14 cellular contexts compared by ENCODE assay signal in genomic region chr2:17962874-17963273, GRCh38.
DNase-seq lines count a peak whose midpoint lies in the region; ATAC-seq and TF ChIP-seq lines count a peak whose summit lies in the region.
"Had no signal": no experiment of that assay in that cellular context is flagged by ENCODE, and none has a peak within 500 bp of the region (broad histone marks: within the 10 kb centered on the region; RNA-seq: fewer than 3 reads in every experiment).

No MANE protein-coding gene starts in this region.

- no peaks in the 10 kb centered on the region for H3K79me1 ChIP-seq in trophoblast cell (ENCODE audit: low read length)

- H3K4ac ChIP-seq in trophoblast cell (ENCODE audit: low read depth, low read length), result no peak overlapping the region

- H3K14ac ChIP-seq in trophoblast cell (ENCODE audit: low read length), result no peak overlapping the region

- no peak for TF ChIP-seq POLR2A in suprapubic skin (IDR thresholded peaks at IDR 0.05)

- no peak overlapping the region for H2AFZ ChIP-seq in trophoblast cell (ENCODE audit: insufficient read depth, low read length, poor library complexity)

- intact Hi-C loops in psoas muscle (cut with DNase I), result no loop called here

- no peaks in the 10 kb centered on the region for H3K79me2 ChIP-seq in trophoblast cell (ENCODE audit: control insufficient read depth, insufficient read depth, low read length, poor library complexity)

- peak overlapping the region; percentile 20 for H3K4me2 ChIP-seq in trophoblast cell (ENCODE audit: low read length)

- H3K4me1 ChIP-seq in HEK293 (ENCODE audit: control insufficient read depth, insufficient read depth, low read length) (no peaks in the 10 kb centered on the region), trophoblast cell (ENCODE audit: control insufficient read depth in 1 of 2, insufficient read depth in 2 of 2, low read length in 2 of 2) (no peaks in the 10 kb centered on the region), psoas muscle (no peaks in the 10 kb centered on the region), suprapubic skin (no peaks in the 10 kb centered on the region)
- H3K4me1 ChIP-seq: Peyer's patch, upper lobe of right lung had no signal

- TF ChIP-seq EP300 in suprapubic skin (IDR thresholded peaks at IDR 0.05), result no peak

- no CpG with 5 or more reads among the region's 2 CpGs for WGBS in trophoblast cell (ENCODE audit: extremely low coverage, insufficient coverage, insufficient read length)
- WGBS in psoas muscle, 3 donors, result 15 to 19% (median 18%) methylated on average over 2 of the region's 2 CpGs
- WGBS in suprapubic skin, result 5% methylated on average over 2 of the region's 2 CpGs

- CTCF ChIA-PET in HEK293 (lab: Yijun Ruan, JAX), result interaction anchor here (0.7 kb wide), 1 partner anchor 73 kb away, joined by 4 read pairs; no protein-coding TSS in a partner anchor

- no peak overlapping the region for H4K8ac ChIP-seq in trophoblast cell (ENCODE audit: low read depth, low read length)

- H3K18ac ChIP-seq in trophoblast cell (ENCODE audit: low read length), result no peak overlapping the region

- no peak overlapping the region for H3K23ac ChIP-seq in trophoblast cell (ENCODE audit: low read length)

- peak; percentile 59 for DNase-seq in SW480 (ENCODE audit: low spot score)
- DNase-seq in hepatic stellate cell (ENCODE audit: low spot score), result peak; percentile 27
- no peak for DNase-seq in trophoblast cell
- DNase-seq in psoas muscle, result no peak
- no peak for DNase-seq in cerebellar cortex (ENCODE audit: low spot score)
- no peak for DNase-seq in mesenteric fat pad (ENCODE audit: low spot score)
- DNase-seq in suprapubic skin (ENCODE audit: low spot score in 2 of 2), result no peak
- DNase-seq: CD8-positive, alpha-beta memory T cell; NCI-H1417 treated with DMSO at 0.1 percent for 48 hours; NCI-H510A treated with DMSO at 0.1 percent for 48 hours; Peyer's patch; upper lobe of right lung had no signal

- H3K9ac ChIP-seq in trophoblast cell (ENCODE audit: low read length), result no peak overlapping the region

- H2BK5ac ChIP-seq in trophoblast cell (ENCODE audit: low read depth, low read length, poor library complexity), result no peak overlapping the region

- no peak for ATAC-seq in psoas muscle
- ATAC-seq: stimulated activated effector memory CD8-positive, alpha-beta T cell treated with anti-CD3 and anti-CD28 coated beads, Interleukin-12 subunit alpha, Interleukin-12 subunit beta, amount 100 ng/mL, for 72 hours; upper lobe of right lung had no signal

- H2AK5ac ChIP-seq in trophoblast cell (ENCODE audit: low read length), result no peak overlapping the region

- H2BK12ac ChIP-seq in trophoblast cell (ENCODE audit: low read length), result no peak overlapping the region

- no peak overlapping the region for H2BK120ac ChIP-seq in trophoblast cell (ENCODE audit: insufficient read depth, low read length, poor library complexity)

- H3K4me3 ChIP-seq in HEK293 (ENCODE audit: low read depth, low read length), result no peak overlapping the region
- peak overlapping the region; percentile 48 for H3K4me3 ChIP-seq in trophoblast cell (ENCODE audit: low read depth, low read length)
- no peak overlapping the region for H3K4me3 ChIP-seq in psoas muscle
- no peak overlapping the region for H3K4me3 ChIP-seq in suprapubic skin
- H3K4me3 ChIP-seq: Peyer's patch, upper lobe of right lung had no signal

- no peak overlapping the region for H4K12ac ChIP-seq in trophoblast cell (ENCODE audit: low read depth, low read length)

- no peak overlapping the region for H3K27ac ChIP-seq in HEK293 (ENCODE audit: extremely low read depth, low read depth, low read length)
- no peak overlapping the region for H3K27ac ChIP-seq in trophoblast cell (ENCODE audit: low read depth, low read length)
- no peak overlapping the region for H3K27ac ChIP-seq in psoas muscle
- no peak overlapping the region for H3K27ac ChIP-seq in suprapubic skin
- H3K27ac ChIP-seq: Peyer's patch, upper lobe of right lung had no signal

- TF ChIP-seq CTCF in HEK293 (tag by site-specific recombination; IDR thresholded peaks at IDR 0.05) (no peak), psoas muscle (IDR thresholded peaks at IDR 0.05) (no peak), suprapubic skin (IDR thresholded peaks at IDR 0.05) (no peak)

- H4K91ac ChIP-seq in trophoblast cell (ENCODE audit: low read depth, low read length), result no peak overlapping the region

- POLR2A ChIA-PET in HEK293 (lab: Yijun Ruan, JAX), result no interaction called here

- no peaks in the 10 kb centered on the region for H3K9me3 ChIP-seq in HEK293 (ENCODE audit: control insufficient read depth, insufficient read depth, low read depth, low read length)
- H3K9me3 ChIP-seq in trophoblast cell (ENCODE audit: insufficient read depth, low read depth, low read length), result no peaks in the 10 kb centered on the region
- no peaks in the 10 kb centered on the region for H3K9me3 ChIP-seq in psoas muscle
- H3K9me3 ChIP-seq in suprapubic skin, result no peaks in the 10 kb centered on the region
- H3K9me3 ChIP-seq: Peyer's patch, upper lobe of right lung had no signal

- H3K36me3 ChIP-seq in HEK293 (ENCODE audit: control insufficient read depth in 2 of 2, insufficient read depth in 1 of 2, low read length in 2 of 2), result no peaks in the 10 kb centered on the region
- no peaks in the 10 kb centered on the region for H3K36me3 ChIP-seq in trophoblast cell (ENCODE audit: control insufficient read depth in 1 of 2, insufficient read depth in 2 of 2, low read length in 2 of 2)
- no peaks in the 10 kb centered on the region for H3K36me3 ChIP-seq in psoas muscle (ENCODE audit: insufficient read depth in 1 of 2, low read depth in 1 of 2)
- H3K36me3 ChIP-seq in suprapubic skin, result no peaks in the 10 kb centered on the region
- H3K36me3 ChIP-seq: Peyer's patch, upper lobe of right lung had no signal

- H3K27me3 ChIP-seq in trophoblast cell (ENCODE audit: insufficient read depth, low read length) (no peaks in the 10 kb centered on the region), psoas muscle (ENCODE audit: insufficient read depth in 3 of 3, low read length in 2 of 3) (no peaks in the 10 kb centered on the region), suprapubic skin (no peaks in the 10 kb centered on the region)
- H3K27me3 ChIP-seq: Peyer's patch, upper lobe of right lung had no signal

TF ChIP-seq in HEK293, 187 proteins besides CTCF, POLR2A, EP300 and RAD21:
- no peak for TF ChIP-seq ZBTB20 (tag by site-specific recombination; IDR thresholded peaks at IDR 0.05)
- TF ChIP-seq ZNF335 (tag by site-specific recombination; conservative IDR thresholded peaks at IDR 0.05), result peak; percentile 31; the same call in 1 of the 2 replicates
- TF ChIP-seq ZNF701 (tag by site-specific recombination; IDR thresholded peaks at IDR 0.05), result no peak
- TF ChIP-seq, protein P1, sequence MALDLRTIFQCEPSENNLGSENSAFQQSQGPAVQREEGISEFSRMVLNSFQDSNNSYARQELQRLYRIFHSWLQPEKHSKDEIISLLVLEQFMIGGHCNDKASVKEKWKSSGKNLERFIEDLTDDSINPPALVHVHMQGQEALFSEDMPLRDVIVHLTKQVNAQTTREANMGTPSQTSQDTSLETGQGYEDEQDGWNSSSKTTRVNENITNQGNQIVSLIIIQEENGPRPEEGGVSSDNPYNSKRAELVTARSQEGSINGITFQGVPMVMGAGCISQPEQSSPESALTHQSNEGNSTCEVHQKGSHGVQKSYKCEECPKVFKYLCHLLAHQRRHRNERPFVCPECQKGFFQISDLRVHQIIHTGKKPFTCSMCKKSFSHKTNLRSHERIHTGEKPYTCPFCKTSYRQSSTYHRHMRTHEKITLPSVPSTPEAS (tag by site-specific recombination; IDR thresholded peaks at IDR 0.05), result peak; percentile 49; the same call in 1 of the 2 replicates
- TF ChIP-seq ZBTB17 (tag by site-specific recombination; IDR thresholded peaks at IDR 0.05), result peak; percentile 31; the same call in 1 of the 2 replicates
- TF ChIP-seq, protein P2, sequence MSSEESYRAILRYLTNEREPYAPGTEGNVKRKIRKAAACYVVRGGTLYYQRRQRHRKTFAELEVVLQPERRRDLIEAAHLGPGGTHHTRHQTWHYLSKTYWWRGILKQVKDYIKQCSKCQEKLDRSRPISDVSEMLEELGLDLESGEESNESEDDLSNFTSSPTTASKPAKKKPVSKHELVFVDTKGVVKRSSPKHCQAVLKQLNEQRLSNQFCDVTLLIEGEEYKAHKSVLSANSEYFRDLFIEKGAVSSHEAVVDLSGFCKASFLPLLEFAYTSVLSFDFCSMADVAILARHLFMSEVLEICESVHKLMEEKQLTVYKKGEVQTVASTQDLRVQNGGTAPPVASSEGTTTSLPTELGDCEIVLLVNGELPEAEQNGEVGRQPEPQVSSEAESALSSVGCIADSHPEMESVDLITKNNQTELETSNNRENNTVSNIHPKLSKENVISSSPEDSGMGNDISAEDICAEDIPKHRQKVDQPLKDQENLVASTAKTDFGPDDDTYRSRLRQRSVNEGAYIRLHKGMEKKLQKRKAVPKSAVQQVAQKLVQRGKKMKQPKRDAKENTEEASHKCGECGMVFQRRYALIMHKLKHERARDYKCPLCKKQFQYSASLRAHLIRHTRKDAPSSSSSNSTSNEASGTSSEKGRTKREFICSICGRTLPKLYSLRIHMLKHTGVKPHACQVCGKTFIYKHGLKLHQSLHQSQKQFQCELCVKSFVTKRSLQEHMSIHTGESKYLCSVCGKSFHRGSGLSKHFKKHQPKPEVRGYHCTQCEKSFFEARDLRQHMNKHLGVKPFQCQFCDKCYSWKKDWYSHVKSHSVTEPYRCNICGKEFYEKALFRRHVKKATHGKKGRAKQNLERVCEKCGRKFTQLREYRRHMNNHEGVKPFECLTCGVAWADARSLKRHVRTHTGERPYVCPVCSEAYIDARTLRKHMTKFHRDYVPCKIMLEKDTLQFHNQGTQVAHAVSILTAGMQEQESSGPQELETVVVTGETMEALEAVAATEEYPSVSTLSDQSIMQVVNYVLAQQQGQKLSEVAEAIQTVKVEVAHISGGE (tag by site-specific recombination; conservative IDR thresholded peaks at IDR 0.05; ENCODE audit: low read depth), result peak; percentile 27; the same call in 1 of the 2 replicates

Comparison
In these comparisons a context has a peak if more than half of its experiments do, and no peak if none do; other contexts are left out.
1. DNase-seq: peak in SW480 (single experiment) and hepatic stellate cell (single experiment); none in trophoblast cell (0 of 2), psoas muscle (0 of 2), cerebellar cortex (single experiment), mesenteric fat pad (single experiment) and suprapubic skin (0 of 2).